Comparison of ENCODE assay signal across 11 cellular contexts in genomic region chr9:134895849-134896833, GRCh38. TPM values are rescaled to one million over a fixed set of nuclear protein-coding genes. Genes with fewer than 3 reads are reported as not detected.
DNase-seq lines count a peak whose midpoint lies in the region; ATAC-seq, FAIRE-seq and TF ChIP-seq lines count a peak whose summit lies in the region.
"Had no signal": no experiment of that assay in that cellular context is flagged by ENCODE, and none has a peak within 500 bp of the region (broad histone marks: within the 10 kb centered on the region; RNA-seq: fewer than 3 reads in every experiment).

No MANE protein-coding gene starts in this region.

- H3K9me1 ChIP-seq in K562 (ENCODE audit: control insufficient read depth, insufficient read depth, low read length), result no peaks in the 10 kb centered on the region

- no peak overlapping the region for H3K4me3 Mint-ChIP-seq in activated T-helper 2 cell treated with anti-CD3 and anti-CD28 coated beads, Interferon-gamma antibody, Interleukin-2, Interleukin-4, amounts not matched to agents 10 μg/mL and 5 μg/mL and 100 μg/mL, durations not matched to agents 14 hours and 24 hours and 36 hours (ENCODE audit: low read depth)
- H3K4me3 Mint-ChIP-seq: CD4-positive, CD25-positive, alpha-beta regulatory T cell had no signal

- no peak overlapping the region for H3K9ac ChIP-seq in K562 (ENCODE audit: insufficient read depth in 1 of 2, low read depth in 2 of 2, low read length in 2 of 2)

- WGBS in K562 (ENCODE audit: insufficient coverage, low coverage, missing lambda C conversion rate), result under 1% methylated on average over 14 of the region's 14 CpGs

- in situ Hi-C loops in K562 (cut with MboI), result no loop called here

- H3K4me1 ChIP-seq in K562 (replicated peaks in 1 of 2; ENCODE audit: control insufficient read depth in 2 of 2, insufficient read depth in 2 of 2, low read length in 2 of 2), result no peaks in the 10 kb centered on the region
- peaks cover 6 to 10% of the 10 kb centered on the region in 2 donors for H3K4me1 ChIP-seq in left lung
- H3K4me1 ChIP-seq in vagina, result peaks cover 23% of the 10 kb centered on the region

- no peaks in the 10 kb centered on the region for H4K20me1 ChIP-seq in K562 (replicated peaks; ENCODE audit: control insufficient read depth, insufficient read depth, low read length)

- H3K4me3 ChIP-seq in K562 (no peak overlapping the region), left lung (no peak overlapping the region), vagina (peak overlapping the region in 1 of 2 donors; percentile 2)

- CTCF ChIA-PET in K562 (lab: Yijun Ruan, JAX; ENCODE audit: low intra/inter-chr PET ratio), result no interaction called here

- intact Hi-C loops in K562 (cut with micrococcal nuclease), result no loop called here
- intact Hi-C loops in left lung (cut with DNase I), result no loop called here
- intact Hi-C loops in vagina (cut with DNase I), result no loop called here
- intact Hi-C loops in activated T-helper 2 cell treated with anti-CD3 and anti-CD28 coated beads, Interferon-gamma antibody, Interleukin-2, Interleukin-4, amounts not matched to agents 10 μg/mL and 5 μg/mL and 100 μg/mL, durations not matched to agents 14 hours and 24 hours and 36 hours (cut with micrococcal nuclease), result no loop called here

- POLR2A ChIA-PET in K562 (lab: Yijun Ruan, JAX), result no interaction called here

- TF ChIP-seq EP300 in K562 (IDR thresholded peaks at IDR 0.05; ENCODE audit: low read length), result no peak

- no peaks in the 10 kb centered on the region for H3K4me1 Mint-ChIP-seq in activated T-helper 2 cell treated with anti-CD3 and anti-CD28 coated beads, Interferon-gamma antibody, Interleukin-2, Interleukin-4, amounts not matched to agents 10 μg/mL and 5 μg/mL and 100 μg/mL, durations not matched to agents 14 hours and 24 hours and 36 hours (ENCODE audit: low read depth)
- H3K4me1 Mint-ChIP-seq: CD4-positive, CD25-positive, alpha-beta regulatory T cell had no signal

- no peak overlapping the region for H2AFZ ChIP-seq in K562 (ENCODE audit: low read depth, low read length)

- no peak overlapping the region for H3K4me2 ChIP-seq in K562 (ENCODE audit: insufficient read depth, low read length)

- ATAC-seq in K562 (no peak), left lung (peak; percentile 75), GM18517 (IDR thresholded peaks at IDR 0.05; ENCODE audit: unreplicated experiment) (no peak)

- TF ChIP-seq CTCF in K562 (IDR thresholded peaks at IDR 0.05 in 2 of 3, conservative IDR thresholded peaks at IDR 0.05 in 1 of 3; ENCODE audit: insufficient read depth in 2 of 3, low read depth in 1 of 3, low read length in 3 of 3), result no peak
- TF ChIP-seq CTCF in left lung (IDR thresholded peaks at IDR 0.05), result no peak
- TF ChIP-seq CTCF in vagina (IDR thresholded peaks at IDR 0.05), result no peak

- no peak for FAIRE-seq in K562 (lab: Jason Lieb, UNC)
- FAIRE-seq: colon had no signal

- H3K27me3 ChIP-seq in K562 (ENCODE audit: control insufficient read depth in 2 of 2, insufficient read depth in 2 of 2, low read length in 2 of 2), result peaks cover 0 to 5% of the 10 kb centered on the region in 2 experiments; a peak in 1 of 5 replicates
- H3K27me3 ChIP-seq in left lung, result no peaks in the 10 kb centered on the region
- H3K27me3 ChIP-seq in vagina, result no peaks in the 10 kb centered on the region

- H3K27ac ChIP-seq in K562 (ENCODE audit: extremely low read depth, low read depth, low read length) (no peak overlapping the region), left lung (peak overlapping the region in 1 of 2 donors; percentile 29), vagina (peak overlapping the region; percentile 25)

- H3K36me3 ChIP-seq in K562 (ENCODE audit: control insufficient read depth, insufficient read depth, low read length) (no peaks in the 10 kb centered on the region), left lung (no peaks in the 10 kb centered on the region), vagina (no peaks in the 10 kb centered on the region)

- no peak overlapping the region for H3K27ac Mint-ChIP-seq in activated T-helper 2 cell treated with anti-CD3 and anti-CD28 coated beads, Interferon-gamma antibody, Interleukin-2, Interleukin-4, amounts not matched to agents 10 μg/mL and 5 μg/mL and 100 μg/mL, durations not matched to agents 14 hours and 24 hours and 36 hours
- H3K27ac Mint-ChIP-seq: CD4-positive, CD25-positive, alpha-beta regulatory T cell had no signal

- H3K36me3 Mint-ChIP-seq in activated T-helper 2 cell treated with anti-CD3 and anti-CD28 coated beads, Interferon-gamma antibody, Interleukin-2, Interleukin-4, amounts not matched to agents 10 μg/mL and 5 μg/mL and 100 μg/mL, durations not matched to agents 14 hours and 24 hours and 36 hours (ENCODE audit: low read depth), result no peaks in the 10 kb centered on the region
- H3K36me3 Mint-ChIP-seq: CD4-positive, CD25-positive, alpha-beta regulatory T cell had no signal

- no peak for TF ChIP-seq RAD21 in K562 (CRISPR knock-in tag; conservative IDR thresholded peaks at IDR 0.05 in 1 of 2, IDR thresholded peaks at IDR 0.05 in 1 of 2)

- BruUV-seq in K562 (replicated peaks; lab: Mats Ljungman, UMichigan), result no TSS peak

- H3K27me3 Mint-ChIP-seq in activated T-helper 2 cell treated with anti-CD3 and anti-CD28 coated beads, Interferon-gamma antibody, Interleukin-2, Interleukin-4, amounts not matched to agents 10 μg/mL and 5 μg/mL and 100 μg/mL, durations not matched to agents 14 hours and 24 hours and 36 hours (ENCODE audit: low read depth), result no peaks in the 10 kb centered on the region

- TF ChIP-seq POLR2A in K562 (conservative IDR thresholded peaks at IDR 0.05), result no peak
- no peak for TF ChIP-seq POLR2A in vagina (IDR thresholded peaks at IDR 0.05)

- H3K9me3 ChIP-seq in K562 (replicated peaks; ENCODE audit: control insufficient read depth, insufficient read depth, low read depth, low read length) (no peaks in the 10 kb centered on the region), left lung (peaks cover 0 to 10% of the 10 kb centered on the region in 2 donors), vagina (no peaks in the 10 kb centered on the region)

- DNase-seq in activated CD8-positive, alpha-beta memory T cell treated with anti-CD3 and anti-CD28 coated beads for 24 hours, result peak; percentile 35
- no peak for DNase-seq in activated CD8-positive, alpha-beta memory T cell treated with anti-CD3 and anti-CD28 coated beads, Interleukin-2, amount 50 U/mL, for 4 hours
- DNase-seq in K562 (ENCODE audit: extremely low read depth in 1 of 4, low spot score in 3 of 4) (peak in 1 of 4 experiments; percentile 14), left lung (no peak), vagina (ENCODE audit: extremely low spot score in 2 of 2) (peak; percentile 85 to 92), kidney glomerular epithelial cell (lab: John Stamatoyannopoulos, UW) (no peak)
- no peak for DNase-seq in activated T-helper 2 cell treated with anti-CD3 and anti-CD28 coated beads, Interferon-gamma antibody, Interleukin-2, Interleukin-4, amounts not matched to agents 10 μg/mL and 5 μg/mL and 100 μg/mL, durations not matched to agents 14 hours and 24 hours and 36 hours (ENCODE audit: low spot score)
- DNase-seq: CD4-positive, CD25-positive, alpha-beta regulatory T cell; retina had no signal

- H3K79me2 ChIP-seq in K562 (ENCODE audit: control insufficient read depth, insufficient read depth, low read length), result no peaks in the 10 kb centered on the region

- H3K9me3 Mint-ChIP-seq in activated T-helper 2 cell treated with anti-CD3 and anti-CD28 coated beads, Interferon-gamma antibody, Interleukin-2, Interleukin-4, amounts not matched to agents 10 μg/mL and 5 μg/mL and 100 μg/mL, durations not matched to agents 14 hours and 24 hours and 36 hours, result peaks cover 7% of the 10 kb centered on the region

RNA-seq across cellular contexts. Expression of gene FCN2, which starts 15.5 kb away (rescaled TPM):
- total RNA-seq in K562 (2011; cell fraction: chromatin; rRNA removed; ENCODE audit: low replicate concordance), result not detected in 2 replicates
- not detected in 2 replicates for total RNA-seq in K562 (2011; cell fraction: nucleolus; rRNA removed)
- total RNA-seq in K562 (2011; cell fraction: nucleoplasm; rRNA removed), result not detected in 2 replicates
- total RNA-seq in K562 (2014; rRNA removed) (not detected in 2 replicates), K562 (2014; rRNA removed; fragmentation: Illumina TruSeq; extraction: Trizol) (not detected in 2 replicates), K562 (2015; rRNA removed; fragmentation: Illumina TruSeq; extraction: Trizol) (not detected in 2 replicates), K562 (2021) (not detected in 2 replicates), left lung (not detected), vagina (not detected)
- polyA plus RNA-seq in K562 (2011; rRNA removed) (not detected in 2 replicates), K562 (2014; fragmentation: Illumina TruSeq; extraction: Trizol) (not detected in 2 replicates), K562 (2014; fragmentation: Nextera tagmentation; extraction: Ambion mirVana) (not detected), K562 (2014; rRNA removed) (not detected in 2 replicates)
- not detected in 2 replicates for polyA plus RNA-seq in K562 (2011; cell fraction: cytosol; rRNA removed)
- not detected in 2 replicates for polyA plus RNA-seq in K562 (2011; cell fraction: nucleus; rRNA removed)
- polyA plus RNA-seq in K562 (2012), result not detected in 2 replicates
- polyA minus RNA-seq in K562 (2011; rRNA and poly(A)+ RNA removed), result not detected in 2 replicates
- polyA minus RNA-seq in K562 (2011; cell fraction: cytosol; rRNA and poly(A)+ RNA removed), result not detected in 2 replicates
- not detected in 2 replicates for polyA minus RNA-seq in K562 (2011; cell fraction: nucleus; rRNA and poly(A)+ RNA removed)
- total RNA-seq in activated T-helper 2 cell treated with anti-CD3 and anti-CD28 coated beads, Interferon-gamma antibody, Interleukin-2, Interleukin-4, amounts not matched to agents 10 μg/mL and 5 μg/mL and 100 μg/mL, durations not matched to agents 14 hours and 24 hours and 36 hours, result not detected in 2 replicates
- total RNA-seq: CD4-positive, CD25-positive, alpha-beta regulatory T cell had no signal
- polyA plus RNA-seq: CD4-positive, CD25-positive, alpha-beta regulatory T cell had no signal

RNA-seq across cellular contexts. Expression of gene FCN1, which starts 21.6 kb away (rescaled TPM):
- not detected in 2 replicates for total RNA-seq in K562 (2011; cell fraction: chromatin; rRNA removed; ENCODE audit: low replicate concordance)
- total RNA-seq in K562 (2011; cell fraction: nucleolus; rRNA removed), result not detected in 2 replicates
- total RNA-seq in K562 (2011; cell fraction: nucleoplasm; rRNA removed), result not detected in 2 replicates
- total RNA-seq in K562 (2014; rRNA removed), result not detected in 2 replicates
- total RNA-seq in K562 (2014; rRNA removed; fragmentation: Illumina TruSeq; extraction: Trizol), result not detected in 2 replicates
- not detected in 2 replicates for total RNA-seq in K562 (2015; rRNA removed; fragmentation: Illumina TruSeq; extraction: Trizol)
- total RNA-seq in K562 (2021), result not detected in 2 replicates
- not detected in 2 replicates for polyA plus RNA-seq in K562 (2011; rRNA removed)
- polyA plus RNA-seq in K562 (2011; cell fraction: cytosol; rRNA removed), result not detected in 2 replicates
- not detected in 2 replicates for polyA plus RNA-seq in K562 (2011; cell fraction: nucleus; rRNA removed)
- not detected in 2 replicates for polyA plus RNA-seq in K562 (2012)
- not detected in 2 replicates for polyA plus RNA-seq in K562 (2014; fragmentation: Illumina TruSeq; extraction: Trizol)
- polyA plus RNA-seq in K562 (2014; fragmentation: Nextera tagmentation; extraction: Ambion mirVana), result not detected
- not detected in 2 replicates for polyA plus RNA-seq in K562 (2014; rRNA removed)
- polyA minus RNA-seq in K562 (2011; rRNA and poly(A)+ RNA removed), result not detected in 2 replicates
- polyA minus RNA-seq in K562 (2011; cell fraction: cytosol; rRNA and poly(A)+ RNA removed), result not detected in 2 replicates
- not detected in 2 replicates for polyA minus RNA-seq in K562 (2011; cell fraction: nucleus; rRNA and poly(A)+ RNA removed)
- total RNA-seq in left lung, result 10 to 100 TPM; 28.4 to 72.1 TPM
- total RNA-seq in vagina, result 1.7 TPM
- total RNA-seq in activated T-helper 2 cell treated with anti-CD3 and anti-CD28 coated beads, Interferon-gamma antibody, Interleukin-2, Interleukin-4, amounts not matched to agents 10 μg/mL and 5 μg/mL and 100 μg/mL, durations not matched to agents 14 hours and 24 hours and 36 hours, result not detected in 2 replicates
- total RNA-seq: CD4-positive, CD25-positive, alpha-beta regulatory T cell had no signal

Comparison
In these comparisons a context has a peak if more than half of its experiments do, and no peak if none do; other contexts are left out.
1. DNase-seq: peak in activated CD8-positive, alpha-beta memory T cell treated with anti-CD3 and anti-CD28 coated beads for 24 hours (single experiment) and vagina (2 of 2); none in activated CD8-positive, alpha-beta memory T cell treated with anti-CD3 and anti-CD28 coated beads, Interleukin-2, amount 50 U/mL, for 4 hours (single experiment), left lung (0 of 2), activated T-helper 2 cell treated with anti-CD3 and anti-CD28 coated beads, Interferon-gamma antibody, Interleukin-2, Interleukin-4, amounts not matched to agents 10 μg/mL and 5 μg/mL and 100 μg/mL, durations not matched to agents 14 hours and 24 hours and 36 hours (single experiment) and kidney glomerular epithelial cell (single experiment).
2. RNA of gene FCN1, which starts 21.6 kb away (total RNA-seq): 28.4 to 72.1 TPM in left lung; 1.7 TPM in vagina (single experiment), not detected in K562 and not detected in activated T-helper 2 cell treated with anti-CD3 and anti-CD28 coated beads, Interferon-gamma antibody, Interleukin-2, Interleukin-4, amounts not matched to agents 10 μg/mL and 5 μg/mL and 100 μg/mL, durations not matched to agents 14 hours and 24 hours and 36 hours; every median in the first group is over 10 times any median in the second.